1 cellular context compared by ENCODE assay signal in the genomic region with DNA sequence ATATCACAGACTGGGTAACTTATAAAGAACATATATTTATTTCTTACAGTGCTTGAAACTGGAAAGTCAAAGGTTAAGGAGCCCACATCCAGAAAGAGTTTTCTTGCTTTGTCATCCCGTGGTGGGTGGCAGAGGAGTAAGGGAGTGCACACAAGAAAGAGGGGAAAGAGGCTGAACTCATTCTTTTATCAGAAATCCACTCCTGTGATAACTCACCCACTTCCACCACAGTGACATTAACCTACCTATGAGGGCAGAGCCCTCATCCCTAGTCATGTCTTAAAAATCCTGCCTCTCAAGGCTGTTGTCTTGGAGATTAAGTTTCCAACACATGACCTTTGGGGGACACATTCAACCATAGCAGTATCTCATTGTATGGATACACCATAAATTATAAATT.
TF ChIP-seq lines count a peak whose summit lies in the region.

No MANE protein-coding gene starts in this region.

TF ChIP-seq in IMR-90, 13 proteins besides CTCF, POLR2A, EP300 and RAD21:
- TF ChIP-seq CEBPB (IDR thresholded peaks at IDR 0.05; ENCODE audit: low read depth, low read length) (no peak), RCOR1 (IDR thresholded peaks at IDR 0.05; ENCODE audit: insufficient replicate concordance, low read length) (no peak), SMC3 (IDR thresholded peaks at IDR 0.05; ENCODE audit: low read depth, low read length) (no peak), NFE2L2 (IDR thresholded peaks at IDR 0.05; ENCODE audit: low read depth, low read length) (no peak; the same call in 1 of the 2 replicates), RFX5 (IDR thresholded peaks at IDR 0.05; ENCODE audit: low read depth, low read length) (no peak), MXI1 (IDR thresholded peaks at IDR 0.05; ENCODE audit: borderline replicate concordance, low read depth, low read length) (no peak), FOS (IDR thresholded peaks at IDR 0.05; ENCODE audit: low read depth, low read length) (no peak), BHLHE40 (IDR thresholded peaks at IDR 0.05; ENCODE audit: low read depth, low read length) (no peak), MAFK (IDR thresholded peaks at IDR 0.05; ENCODE audit: low read depth, low read length) (no peak), CHD1 (IDR thresholded peaks at IDR 0.05; ENCODE audit: low read depth, low read length) (no peak), MAZ (IDR thresholded peaks at IDR 0.05; ENCODE audit: borderline replicate concordance, low read depth, low read length) (no peak)
- TF ChIP-seq, protein P1, sequence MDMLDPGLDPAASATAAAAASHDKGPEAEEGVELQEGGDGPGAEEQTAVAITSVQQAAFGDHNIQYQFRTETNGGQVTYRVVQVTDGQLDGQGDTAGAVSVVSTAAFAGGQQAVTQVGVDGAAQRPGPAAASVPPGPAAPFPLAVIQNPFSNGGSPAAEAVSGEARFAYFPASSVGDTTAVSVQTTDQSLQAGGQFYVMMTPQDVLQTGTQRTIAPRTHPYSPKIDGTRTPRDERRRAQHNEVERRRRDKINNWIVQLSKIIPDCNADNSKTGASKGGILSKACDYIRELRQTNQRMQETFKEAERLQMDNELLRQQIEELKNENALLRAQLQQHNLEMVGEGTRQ (IDR thresholded peaks at IDR 0.05; ENCODE audit: low read depth, low read length), result no peak
- TF ChIP-seq, protein P2, sequence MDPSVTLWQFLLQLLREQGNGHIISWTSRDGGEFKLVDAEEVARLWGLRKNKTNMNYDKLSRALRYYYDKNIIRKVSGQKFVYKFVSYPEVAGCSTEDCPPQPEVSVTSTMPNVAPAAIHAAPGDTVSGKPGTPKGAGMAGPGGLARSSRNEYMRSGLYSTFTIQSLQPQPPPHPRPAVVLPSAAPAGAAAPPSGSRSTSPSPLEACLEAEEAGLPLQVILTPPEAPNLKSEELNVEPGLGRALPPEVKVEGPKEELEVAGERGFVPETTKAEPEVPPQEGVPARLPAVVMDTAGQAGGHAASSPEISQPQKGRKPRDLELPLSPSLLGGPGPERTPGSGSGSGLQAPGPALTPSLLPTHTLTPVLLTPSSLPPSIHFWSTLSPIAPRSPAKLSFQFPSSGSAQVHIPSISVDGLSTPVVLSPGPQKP (IDR thresholded peaks at IDR 0.05; ENCODE audit: borderline replicate concordance, low read depth, low read length), result no peak
